Comparison of ENCODE assay signal across 33 cellular contexts in the genomic region with DNA sequence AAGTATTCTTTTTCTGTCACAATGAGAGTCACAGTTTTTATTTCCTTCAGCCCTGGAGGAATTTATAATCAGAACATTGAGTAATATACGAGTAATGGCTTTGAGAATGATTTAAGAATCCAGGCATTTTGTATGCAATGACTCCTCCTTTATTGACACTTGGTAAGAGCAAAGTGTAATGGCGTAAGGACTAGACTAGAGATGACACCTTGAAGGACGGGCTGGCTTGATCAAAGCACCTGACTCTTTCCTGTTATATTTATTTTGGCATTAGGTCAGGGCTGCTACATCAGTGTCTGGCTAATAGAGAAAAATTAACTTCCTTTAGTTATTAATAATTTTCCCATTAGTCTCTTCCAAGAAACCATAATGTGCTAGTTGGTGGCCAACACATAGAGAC.
"Had no signal": no experiment of that assay in that cellular context is flagged by ENCODE, and none has a peak within 500 bp of the region (broad histone marks: within the 10 kb centered on the region; RNA-seq: fewer than 3 reads in every experiment).

No MANE protein-coding gene starts in this region.

- H3K27me3 Mint-ChIP-seq: activated CD4-positive, alpha-beta memory T cell treated with anti-CD3 and anti-CD28 coated beads, Interleukin-2, amount 10 ng/mL, durations not matched to agents 7 days and 5 days; activated CD4-positive, alpha-beta T cell treated with anti-CD3 and anti-CD28 coated beads, Interleukin-2, amount 10 ng/mL, durations not matched to agents 7 days and 5 days; activated naive CD4-positive, alpha-beta T cell treated with anti-CD3 and anti-CD28 coated beads, Interleukin-2, amount 10 ng/mL, durations not matched to agents 7 days and 5 days; activated naive CD8-positive, alpha-beta T cell treated with anti-CD3 and anti-CD28 coated beads, Interleukin-2, amount 10 ng/mL, durations not matched to agents 7 days and 5 days; activated T-cell treated with anti-CD3 and anti-CD28 coated beads, Interleukin-2, amount 50 U/mL, for 24 hours; brain; central memory CD8-positive, alpha-beta T cell; dendritic cell treated with granulocyte-macrophage colony-stimulating factor and Interleukin-4, amounts not matched to agents 40 ng/mL and 50 ng/mL, for 4 days; T-helper 17 cell had no signal

- H3K9me3 Mint-ChIP-seq: activated CD4-positive, alpha-beta T cell treated with anti-CD3 and anti-CD28 coated beads, Interleukin-2, amount 10 ng/mL, durations not matched to agents 7 days and 5 days; activated naive CD4-positive, alpha-beta T cell treated with anti-CD3 and anti-CD28 coated beads, Interleukin-2, amount 10 ng/mL, durations not matched to agents 7 days and 5 days; dendritic cell treated with granulocyte-macrophage colony-stimulating factor and Interleukin-4, amounts not matched to agents 40 ng/mL and 50 ng/mL, for 4 days; endodermal cell; T-helper 2 cell treated with Interferon-gamma antibody and Interleukin-4, amounts not matched to agents 5 μg/mL and 100 μg/mL, for 36 hours had no signal

- DNase-seq: activated CD4-positive, alpha-beta memory T cell treated with anti-CD3 and anti-CD28 coated beads, Interleukin-2, amount 10 ng/mL, durations not matched to agents 7 days and 5 days; activated CD4-positive, alpha-beta T cell treated with anti-CD3 and anti-CD28 coated beads for 1 hour; activated CD4-positive, alpha-beta T cell treated with anti-CD3 and anti-CD28 coated beads for 4 hours; activated CD4-positive, alpha-beta T cell treated with anti-CD3 and anti-CD28 coated beads, Interleukin-2, amount 10 ng/mL, durations not matched to agents 7 days and 5 days; activated CD4-positive, alpha-beta T cell treated with anti-CD3 and anti-CD28 coated beads, Interleukin-2, amount 50 U/mL, for 4 hours; activated CD8-positive, alpha-beta memory T cell treated with anti-CD3 and anti-CD28 coated beads, Interleukin-2, amount 50 U/mL, for 48 hours; activated gamma-delta T cell; activated naive CD4-positive, alpha-beta T cell; activated naive CD4-positive, alpha-beta T cell treated with anti-CD3 and anti-CD28 coated beads, Interleukin-2, amount 10 ng/mL, durations not matched to agents 7 days and 5 days; activated naive CD8-positive, alpha-beta T cell treated with anti-CD3 and anti-CD28 coated beads, Interleukin-2, amount 10 ng/mL, durations not matched to agents 7 days and 5 days; activated T-cell treated with anti-CD3 and anti-CD28 coated beads for 4 hours; activated T-cell treated with anti-CD3 and anti-CD28 coated beads, Interleukin-2, amount 50 U/mL, for 24 hours; activated T-cell treated with anti-CD3 and anti-CD28 coated beads, Interleukin-2, amount 50 U/mL, for 72 hours; dorsolateral prefrontal cortex; effector memory CD4-positive, alpha-beta T cell; endodermal cell; erythroblast; foreskin keratinocyte; gastrocnemius medialis; glutamatergic neuron; heart left ventricle; T-helper 17 cell had no signal

- H3K9me3 ChIP-seq: ascending aorta, breast epithelium, esophagus muscularis mucosa, gastrocnemius medialis, heart left ventricle had no signal

- H3K4me3 ChIP-seq: ascending aorta, breast epithelium, coronary artery, dorsolateral prefrontal cortex, esophagus muscularis mucosa, gastrocnemius medialis, heart left ventricle had no signal

- H3K27ac Mint-ChIP-seq: activated CD4-positive, alpha-beta memory T cell treated with anti-CD3 and anti-CD28 coated beads, Interleukin-2, amount 10 ng/mL, durations not matched to agents 7 days and 5 days; activated CD4-positive, alpha-beta T cell treated with anti-CD3 and anti-CD28 coated beads, Interleukin-2, amount 10 ng/mL, durations not matched to agents 7 days and 5 days; activated naive CD4-positive, alpha-beta T cell treated with anti-CD3 and anti-CD28 coated beads, Interleukin-2, amount 10 ng/mL, durations not matched to agents 7 days and 5 days; activated naive CD4-positive, alpha-beta T cell treated with anti-CD3 and anti-CD28 coated beads, Interleukin-2, amount 50 U/mL, for 72 hours; activated naive CD8-positive, alpha-beta T cell treated with anti-CD3 and anti-CD28 coated beads, Interleukin-2, amount 10 ng/mL, durations not matched to agents 7 days and 5 days; activated T-cell treated with anti-CD3 and anti-CD28 coated beads, Interleukin-2, amount 50 U/mL, for 24 hours; activated T-cell treated with anti-CD3 and anti-CD28 coated beads, Interleukin-2, amount 50 U/mL, for 72 hours; dendritic cell treated with granulocyte-macrophage colony-stimulating factor and Interleukin-4, amounts not matched to agents 40 ng/mL and 50 ng/mL, for 4 days; endodermal cell; T-helper 17 cell; T-helper 2 cell treated with Interferon-gamma antibody and Interleukin-4, amounts not matched to agents 5 μg/mL and 100 μg/mL, for 36 hours had no signal

- H3K27ac ChIP-seq: ascending aorta, breast epithelium, coronary artery, dorsolateral prefrontal cortex, esophagus muscularis mucosa, foreskin keratinocyte, gastrocnemius medialis, heart left ventricle, VCaP had no signal

- H3K4me3 Mint-ChIP-seq: activated CD4-positive, alpha-beta memory T cell treated with anti-CD3 and anti-CD28 coated beads, Interleukin-2, amount 10 ng/mL, durations not matched to agents 7 days and 5 days; activated CD4-positive, alpha-beta T cell treated with anti-CD3 and anti-CD28 coated beads, Interleukin-2, amount 10 ng/mL, durations not matched to agents 7 days and 5 days; activated naive CD4-positive, alpha-beta T cell treated with anti-CD3 and anti-CD28 coated beads, Interleukin-2, amount 10 ng/mL, durations not matched to agents 7 days and 5 days; activated naive CD8-positive, alpha-beta T cell treated with anti-CD3 and anti-CD28 coated beads, Interleukin-2, amount 10 ng/mL, durations not matched to agents 7 days and 5 days; activated T-cell treated with anti-CD3 and anti-CD28 coated beads, Interleukin-2, amount 50 U/mL, for 24 hours; activated T-cell treated with anti-CD3 and anti-CD28 coated beads, Interleukin-2, amount 50 U/mL, for 72 hours; brain; central memory CD8-positive, alpha-beta T cell; dendritic cell treated with granulocyte-macrophage colony-stimulating factor and Interleukin-4, amounts not matched to agents 40 ng/mL and 50 ng/mL, for 4 days; endodermal cell; T-helper 17 cell; T-helper 2 cell treated with Interferon-gamma antibody and Interleukin-4, amounts not matched to agents 5 μg/mL and 100 μg/mL, for 36 hours; WTC11 had no signal

- ATAC-seq: activated naive CD4-positive, alpha-beta T cell treated with anti-CD3 and anti-CD28 coated beads, Interleukin-2, amount 50 U/mL, for 72 hours; activated T-cell treated with anti-CD3 and anti-CD28 coated beads, Interleukin-2, amount 50 U/mL, for 72 hours; foreskin keratinocyte; gastrocnemius medialis; heart left ventricle; T-helper 17 cell; WTC11 had no signal

- H3K36me3 Mint-ChIP-seq: activated naive CD4-positive, alpha-beta T cell treated with anti-CD3 and anti-CD28 coated beads, Interleukin-2, amount 10 ng/mL, durations not matched to agents 7 days and 5 days; activated naive CD4-positive, alpha-beta T cell treated with anti-CD3 and anti-CD28 coated beads, Interleukin-2, amount 50 U/mL, for 72 hours; activated naive CD8-positive, alpha-beta T cell treated with anti-CD3 and anti-CD28 coated beads, Interleukin-2, amount 10 ng/mL, durations not matched to agents 7 days and 5 days; brain; WTC11 had no signal

- H3K4me1 Mint-ChIP-seq: activated CD4-positive, alpha-beta memory T cell treated with anti-CD3 and anti-CD28 coated beads, Interleukin-2, amount 10 ng/mL, durations not matched to agents 7 days and 5 days; activated CD4-positive, alpha-beta T cell treated with anti-CD3 and anti-CD28 coated beads, Interleukin-2, amount 10 ng/mL, durations not matched to agents 7 days and 5 days; activated naive CD4-positive, alpha-beta T cell treated with anti-CD3 and anti-CD28 coated beads, Interleukin-2, amount 10 ng/mL, durations not matched to agents 7 days and 5 days; activated naive CD8-positive, alpha-beta T cell treated with anti-CD3 and anti-CD28 coated beads, Interleukin-2, amount 10 ng/mL, durations not matched to agents 7 days and 5 days; brain; central memory CD8-positive, alpha-beta T cell; T-helper 17 cell had no signal

- H3K27me3 ChIP-seq: ascending aorta, breast epithelium, dorsolateral prefrontal cortex, esophagus muscularis mucosa, foreskin keratinocyte, gastrocnemius medialis had no signal

- H3K36me3 ChIP-seq: ascending aorta, breast epithelium, esophagus muscularis mucosa, gastrocnemius medialis, heart left ventricle had no signal

- H3K4me1 ChIP-seq: ascending aorta, breast epithelium, esophagus muscularis mucosa, foreskin keratinocyte, gastrocnemius medialis, heart left ventricle had no signal
